ENCODE assay signal across 1 cellular context in the genomic region with DNA sequence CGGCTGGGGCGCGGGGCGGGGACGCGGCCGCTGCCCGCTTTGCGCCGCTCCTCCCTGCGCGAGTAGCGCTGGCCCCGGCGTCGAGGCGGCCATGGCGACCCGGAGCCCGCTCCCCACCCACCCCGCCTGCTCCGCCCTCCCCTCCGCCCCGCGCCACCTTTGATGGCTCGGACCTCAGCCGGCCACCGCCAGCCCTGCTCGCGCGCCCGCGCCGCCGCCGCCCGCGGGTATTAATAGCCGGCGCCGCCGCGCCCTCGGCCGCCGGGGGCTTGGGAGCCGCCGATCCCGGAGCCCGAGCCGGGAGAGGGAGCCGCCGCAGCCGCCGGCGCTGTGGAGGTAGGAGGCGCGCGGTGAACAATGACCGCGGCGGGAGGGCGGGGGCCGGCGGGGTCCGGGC.
A peak's percentile ranks its signal among the peaks of the same experiment; 100 is the strongest.
TF ChIP-seq lines count a peak whose summit lies in the region.

No MANE protein-coding gene starts in this region.

TF ChIP-seq in HepG2, 621 proteins besides CTCF, POLR2A, EP300 and RAD21 (continues in another document):
- TF ChIP-seq MIXL1 (CRISPR knock-in tag; IDR thresholded peaks at IDR 0.05) (no peak), NFIC (IDR thresholded peaks at IDR 0.05; ENCODE audit: low read length) (no peak), ATF1 (CRISPR knock-in tag; IDR thresholded peaks at IDR 0.05) (no peak), SP5 (CRISPR knock-in tag; IDR thresholded peaks at IDR 0.05; ENCODE audit: borderline replicate concordance, low read depth) (no peak), HNRNPLL (IDR thresholded peaks at IDR 0.05; ENCODE audit: low read depth, low read length, poor library complexity, severe bottlenecking) (peak; percentile 96), RBFOX2 (IDR thresholded peaks at IDR 0.05; ENCODE audit: low read depth, low read length) (peak; percentile 63; the same call in 1 of the 2 replicates), YY1 (IDR thresholded peaks at IDR 0.05; ENCODE audit: insufficient read depth, insufficient replicate concordance, low read depth, low read length) (no peak), HOXA7 (CRISPR knock-in tag; IDR thresholded peaks at IDR 0.05) (no peak), POLR2G (IDR thresholded peaks at IDR 0.05; ENCODE audit: low read depth, low read length) (0 out of 2 replicates have a peak, but pooled peaks have one; percentile 20), TARDBP (CRISPR knock-in tag; IDR thresholded peaks at IDR 0.05) (no peak), IKZF4 (CRISPR knock-in tag; IDR thresholded peaks at IDR 0.05; ENCODE audit: borderline replicate concordance, low read depth, not compliant biosample characterization) (no peak), RARG (CRISPR knock-in tag; IDR thresholded peaks at IDR 0.05; ENCODE audit: low read depth) (no peak), SMARCE1 (IDR thresholded peaks at IDR 0.05; ENCODE audit: borderline replicate concordance) (no peak), ZNF207 (IDR thresholded peaks at IDR 0.05; ENCODE audit: borderline replicate concordance) (no peak), ZNF136 (CRISPR knock-in tag; IDR thresholded peaks at IDR 0.05; ENCODE audit: low read depth) (no peak), NR2F1 (CRISPR knock-in tag; IDR thresholded peaks at IDR 0.05) (no peak), ZNF572 (CRISPR knock-in tag; IDR thresholded peaks at IDR 0.05) (no peak), ZFYVE20 (CRISPR knock-in tag; IDR thresholded peaks at IDR 0.05; ENCODE audit: borderline replicate concordance, low read depth) (no peak), TAF1 (CRISPR knock-in tag; IDR thresholded peaks at IDR 0.05) (no peak), TAF15 (IDR thresholded peaks at IDR 0.05; ENCODE audit: low read depth, low read length, poor library complexity, severe bottlenecking) (peak; percentile 22), PITX1 (CRISPR knock-in tag; IDR thresholded peaks at IDR 0.05) (no peak), NFYB (CRISPR knock-in tag; IDR thresholded peaks at IDR 0.05) (no peak), KLF12 (CRISPR knock-in tag; IDR thresholded peaks at IDR 0.05; ENCODE audit: borderline replicate concordance) (peak; percentile 1; the same call in 1 of the 2 replicates)
- TF ChIP-seq, protein P1, sequence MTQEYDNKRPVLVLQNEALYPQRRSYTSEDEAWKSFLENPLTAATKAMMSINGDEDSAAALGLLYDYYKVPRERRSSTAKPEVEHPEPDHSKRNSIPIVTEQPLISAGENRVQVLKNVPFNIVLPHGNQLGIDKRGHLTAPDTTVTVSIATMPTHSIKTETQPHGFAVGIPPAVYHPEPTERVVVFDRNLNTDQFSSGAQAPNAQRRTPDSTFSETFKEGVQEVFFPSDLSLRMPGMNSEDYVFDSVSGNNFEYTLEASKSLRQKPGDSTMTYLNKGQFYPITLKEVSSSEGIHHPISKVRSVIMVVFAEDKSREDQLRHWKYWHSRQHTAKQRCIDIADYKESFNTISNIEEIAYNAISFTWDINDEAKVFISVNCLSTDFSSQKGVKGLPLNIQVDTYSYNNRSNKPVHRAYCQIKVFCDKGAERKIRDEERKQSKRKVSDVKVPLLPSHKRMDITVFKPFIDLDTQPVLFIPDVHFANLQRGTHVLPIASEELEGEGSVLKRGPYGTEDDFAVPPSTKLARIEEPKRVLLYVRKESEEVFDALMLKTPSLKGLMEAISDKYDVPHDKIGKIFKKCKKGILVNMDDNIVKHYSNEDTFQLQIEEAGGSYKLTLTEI (CRISPR knock-in tag; conservative IDR thresholded peaks at IDR 0.05): no peak
- TF ChIP-seq, protein P2, sequence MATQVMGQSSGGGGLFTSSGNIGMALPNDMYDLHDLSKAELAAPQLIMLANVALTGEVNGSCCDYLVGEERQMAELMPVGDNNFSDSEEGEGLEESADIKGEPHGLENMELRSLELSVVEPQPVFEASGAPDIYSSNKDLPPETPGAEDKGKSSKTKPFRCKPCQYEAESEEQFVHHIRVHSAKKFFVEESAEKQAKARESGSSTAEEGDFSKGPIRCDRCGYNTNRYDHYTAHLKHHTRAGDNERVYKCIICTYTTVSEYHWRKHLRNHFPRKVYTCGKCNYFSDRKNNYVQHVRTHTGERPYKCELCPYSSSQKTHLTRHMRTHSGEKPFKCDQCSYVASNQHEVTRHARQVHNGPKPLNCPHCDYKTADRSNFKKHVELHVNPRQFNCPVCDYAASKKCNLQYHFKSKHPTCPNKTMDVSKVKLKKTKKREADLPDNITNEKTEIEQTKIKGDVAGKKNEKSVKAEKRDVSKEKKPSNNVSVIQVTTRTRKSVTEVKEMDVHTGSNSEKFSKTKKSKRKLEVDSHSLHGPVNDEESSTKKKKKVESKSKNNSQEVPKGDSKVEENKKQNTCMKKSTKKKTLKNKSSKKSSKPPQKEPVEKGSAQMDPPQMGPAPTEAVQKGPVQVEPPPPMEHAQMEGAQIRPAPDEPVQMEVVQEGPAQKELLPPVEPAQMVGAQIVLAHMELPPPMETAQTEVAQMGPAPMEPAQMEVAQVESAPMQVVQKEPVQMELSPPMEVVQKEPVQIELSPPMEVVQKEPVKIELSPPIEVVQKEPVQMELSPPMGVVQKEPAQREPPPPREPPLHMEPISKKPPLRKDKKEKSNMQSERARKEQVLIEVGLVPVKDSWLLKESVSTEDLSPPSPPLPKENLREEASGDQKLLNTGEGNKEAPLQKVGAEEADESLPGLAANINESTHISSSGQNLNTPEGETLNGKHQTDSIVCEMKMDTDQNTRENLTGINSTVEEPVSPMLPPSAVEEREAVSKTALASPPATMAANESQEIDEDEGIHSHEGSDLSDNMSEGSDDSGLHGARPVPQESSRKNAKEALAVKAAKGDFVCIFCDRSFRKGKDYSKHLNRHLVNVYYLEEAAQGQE (IDR thresholded peaks at IDR 0.05; ENCODE audit: borderline replicate concordance in 1 of 2, low read depth in 1 of 2, low read length in 2 of 2): no peak
- TF ChIP-seq, protein P3, sequence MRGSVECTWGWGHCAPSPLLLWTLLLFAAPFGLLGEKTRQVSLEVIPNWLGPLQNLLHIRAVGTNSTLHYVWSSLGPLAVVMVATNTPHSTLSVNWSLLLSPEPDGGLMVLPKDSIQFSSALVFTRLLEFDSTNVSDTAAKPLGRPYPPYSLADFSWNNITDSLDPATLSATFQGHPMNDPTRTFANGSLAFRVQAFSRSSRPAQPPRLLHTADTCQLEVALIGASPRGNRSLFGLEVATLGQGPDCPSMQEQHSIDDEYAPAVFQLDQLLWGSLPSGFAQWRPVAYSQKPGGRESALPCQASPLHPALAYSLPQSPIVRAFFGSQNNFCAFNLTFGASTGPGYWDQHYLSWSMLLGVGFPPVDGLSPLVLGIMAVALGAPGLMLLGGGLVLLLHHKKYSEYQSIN (CRISPR knock-in tag; IDR thresholded peaks at IDR 0.05; ENCODE audit: borderline replicate concordance): no peak
- TF ChIP-seq, protein P4, sequence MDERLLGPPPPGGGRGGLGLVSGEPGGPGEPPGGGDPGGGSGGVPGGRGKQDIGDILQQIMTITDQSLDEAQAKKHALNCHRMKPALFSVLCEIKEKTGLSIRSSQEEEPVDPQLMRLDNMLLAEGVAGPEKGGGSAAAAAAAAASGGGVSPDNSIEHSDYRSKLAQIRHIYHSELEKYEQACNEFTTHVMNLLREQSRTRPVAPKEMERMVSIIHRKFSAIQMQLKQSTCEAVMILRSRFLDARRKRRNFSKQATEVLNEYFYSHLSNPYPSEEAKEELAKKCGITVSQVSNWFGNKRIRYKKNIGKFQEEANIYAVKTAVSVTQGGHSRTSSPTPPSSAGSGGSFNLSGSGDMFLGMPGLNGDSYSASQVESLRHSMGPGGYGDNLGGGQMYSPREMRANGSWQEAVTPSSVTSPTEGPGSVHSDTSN (CRISPR knock-in tag; IDR thresholded peaks at IDR 0.05): no peak
- TF ChIP-seq, protein P5, sequence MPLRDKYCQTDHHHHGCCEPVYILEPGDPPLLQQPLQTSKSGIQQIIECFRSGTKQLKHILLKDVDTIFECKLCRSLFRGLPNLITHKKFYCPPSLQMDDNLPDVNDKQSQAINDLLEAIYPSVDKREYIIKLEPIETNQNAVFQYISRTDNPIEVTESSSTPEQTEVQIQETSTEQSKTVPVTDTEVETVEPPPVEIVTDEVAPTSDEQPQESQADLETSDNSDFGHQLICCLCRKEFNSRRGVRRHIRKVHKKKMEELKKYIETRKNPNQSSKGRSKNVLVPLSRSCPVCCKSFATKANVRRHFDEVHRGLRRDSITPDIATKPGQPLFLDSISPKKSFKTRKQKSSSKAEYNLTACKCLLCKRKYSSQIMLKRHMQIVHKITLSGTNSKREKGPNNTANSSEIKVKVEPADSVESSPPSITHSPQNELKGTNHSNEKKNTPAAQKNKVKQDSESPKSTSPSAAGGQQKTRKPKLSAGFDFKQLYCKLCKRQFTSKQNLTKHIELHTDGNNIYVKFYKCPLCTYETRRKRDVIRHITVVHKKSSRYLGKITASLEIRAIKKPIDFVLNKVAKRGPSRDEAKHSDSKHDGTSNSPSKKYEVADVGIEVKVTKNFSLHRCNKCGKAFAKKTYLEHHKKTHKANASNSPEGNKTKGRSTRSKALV (CRISPR knock-in tag; IDR thresholded peaks at IDR 0.05): 0 out of 2 replicates have a peak, but pooled peaks have one; percentile 1
- TF ChIP-seq, protein P6, sequence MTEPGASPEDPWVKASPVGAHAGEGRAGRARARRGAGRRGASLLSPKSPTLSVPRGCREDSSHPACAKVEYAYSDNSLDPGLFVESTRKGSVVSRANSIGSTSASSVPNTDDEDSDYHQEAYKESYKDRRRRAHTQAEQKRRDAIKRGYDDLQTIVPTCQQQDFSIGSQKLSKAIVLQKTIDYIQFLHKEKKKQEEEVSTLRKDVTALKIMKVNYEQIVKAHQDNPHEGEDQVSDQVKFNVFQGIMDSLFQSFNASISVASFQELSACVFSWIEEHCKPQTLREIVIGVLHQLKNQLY (CRISPR knock-in tag; IDR thresholded peaks at IDR 0.05): no peak
- TF ChIP-seq, protein P7, sequence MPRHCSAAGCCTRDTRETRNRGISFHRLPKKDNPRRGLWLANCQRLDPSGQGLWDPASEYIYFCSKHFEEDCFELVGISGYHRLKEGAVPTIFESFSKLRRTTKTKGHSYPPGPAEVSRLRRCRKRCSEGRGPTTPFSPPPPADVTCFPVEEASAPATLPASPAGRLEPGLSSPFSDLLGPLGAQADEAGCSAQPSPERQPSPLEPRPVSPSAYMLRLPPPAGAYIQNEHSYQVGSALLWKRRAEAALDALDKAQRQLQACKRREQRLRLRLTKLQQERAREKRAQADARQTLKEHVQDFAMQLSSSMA (CRISPR knock-in tag; IDR thresholded peaks at IDR 0.05): no peak
- TF ChIP-seq, protein P8, sequence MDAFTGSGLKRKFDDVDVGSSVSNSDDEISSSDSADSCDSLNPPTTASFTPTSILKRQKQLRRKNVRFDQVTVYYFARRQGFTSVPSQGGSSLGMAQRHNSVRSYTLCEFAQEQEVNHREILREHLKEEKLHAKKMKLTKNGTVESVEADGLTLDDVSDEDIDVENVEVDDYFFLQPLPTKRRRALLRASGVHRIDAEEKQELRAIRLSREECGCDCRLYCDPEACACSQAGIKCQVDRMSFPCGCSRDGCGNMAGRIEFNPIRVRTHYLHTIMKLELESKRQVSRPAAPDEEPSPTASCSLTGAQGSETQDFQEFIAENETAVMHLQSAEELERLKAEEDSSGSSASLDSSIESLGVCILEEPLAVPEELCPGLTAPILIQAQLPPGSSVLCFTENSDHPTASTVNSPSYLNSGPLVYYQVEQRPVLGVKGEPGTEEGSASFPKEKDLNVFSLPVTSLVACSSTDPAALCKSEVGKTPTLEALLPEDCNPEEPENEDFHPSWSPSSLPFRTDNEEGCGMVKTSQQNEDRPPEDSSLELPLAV (CRISPR knock-in tag; conservative IDR thresholded peaks at IDR 0.05; ENCODE audit: low read depth): no peak
- TF ChIP-seq, protein P9, sequence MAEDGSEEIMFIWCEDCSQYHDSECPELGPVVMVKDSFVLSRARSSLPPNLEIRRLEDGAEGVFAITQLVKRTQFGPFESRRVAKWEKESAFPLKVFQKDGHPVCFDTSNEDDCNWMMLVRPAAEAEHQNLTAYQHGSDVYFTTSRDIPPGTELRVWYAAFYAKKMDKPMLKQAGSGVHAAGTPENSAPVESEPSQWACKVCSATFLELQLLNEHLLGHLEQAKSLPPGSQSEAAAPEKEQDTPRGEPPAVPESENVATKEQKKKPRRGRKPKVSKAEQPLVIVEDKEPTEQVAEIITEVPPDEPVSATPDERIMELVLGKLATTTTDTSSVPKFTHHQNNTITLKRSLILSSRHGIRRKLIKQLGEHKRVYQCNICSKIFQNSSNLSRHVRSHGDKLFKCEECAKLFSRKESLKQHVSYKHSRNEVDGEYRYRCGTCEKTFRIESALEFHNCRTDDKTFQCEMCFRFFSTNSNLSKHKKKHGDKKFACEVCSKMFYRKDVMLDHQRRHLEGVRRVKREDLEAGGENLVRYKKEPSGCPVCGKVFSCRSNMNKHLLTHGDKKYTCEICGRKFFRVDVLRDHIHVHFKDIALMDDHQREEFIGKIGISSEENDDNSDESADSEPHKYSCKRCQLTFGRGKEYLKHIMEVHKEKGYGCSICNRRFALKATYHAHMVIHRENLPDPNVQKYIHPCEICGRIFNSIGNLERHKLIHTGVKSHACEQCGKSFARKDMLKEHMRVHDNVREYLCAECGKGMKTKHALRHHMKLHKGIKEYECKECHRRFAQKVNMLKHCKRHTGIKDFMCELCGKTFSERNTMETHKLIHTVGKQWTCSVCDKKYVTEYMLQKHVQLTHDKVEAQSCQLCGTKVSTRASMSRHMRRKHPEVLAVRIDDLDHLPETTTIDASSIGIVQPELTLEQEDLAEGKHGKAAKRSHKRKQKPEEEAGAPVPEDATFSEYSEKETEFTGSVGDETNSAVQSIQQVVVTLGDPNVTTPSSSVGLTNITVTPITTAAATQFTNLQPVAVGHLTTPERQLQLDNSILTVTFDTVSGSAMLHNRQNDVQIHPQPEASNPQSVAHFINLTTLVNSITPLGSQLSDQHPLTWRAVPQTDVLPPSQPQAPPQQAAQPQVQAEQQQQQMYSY (CRISPR knock-in tag; IDR thresholded peaks at IDR 0.05): peak; percentile 43; the same call in 1 of the 2 replicates
- TF ChIP-seq, protein P10, sequence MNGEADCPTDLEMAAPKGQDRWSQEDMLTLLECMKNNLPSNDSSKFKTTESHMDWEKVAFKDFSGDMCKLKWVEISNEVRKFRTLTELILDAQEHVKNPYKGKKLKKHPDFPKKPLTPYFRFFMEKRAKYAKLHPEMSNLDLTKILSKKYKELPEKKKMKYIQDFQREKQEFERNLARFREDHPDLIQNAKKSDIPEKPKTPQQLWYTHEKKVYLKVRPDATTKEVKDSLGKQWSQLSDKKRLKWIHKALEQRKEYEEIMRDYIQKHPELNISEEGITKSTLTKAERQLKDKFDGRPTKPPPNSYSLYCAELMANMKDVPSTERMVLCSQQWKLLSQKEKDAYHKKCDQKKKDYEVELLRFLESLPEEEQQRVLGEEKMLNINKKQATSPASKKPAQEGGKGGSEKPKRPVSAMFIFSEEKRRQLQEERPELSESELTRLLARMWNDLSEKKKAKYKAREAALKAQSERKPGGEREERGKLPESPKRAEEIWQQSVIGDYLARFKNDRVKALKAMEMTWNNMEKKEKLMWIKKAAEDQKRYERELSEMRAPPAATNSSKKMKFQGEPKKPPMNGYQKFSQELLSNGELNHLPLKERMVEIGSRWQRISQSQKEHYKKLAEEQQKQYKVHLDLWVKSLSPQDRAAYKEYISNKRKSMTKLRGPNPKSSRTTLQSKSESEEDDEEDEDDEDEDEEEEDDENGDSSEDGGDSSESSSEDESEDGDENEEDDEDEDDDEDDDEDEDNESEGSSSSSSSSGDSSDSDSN (CRISPR knock-in tag; IDR thresholded peaks at IDR 0.05): no peak
- TF ChIP-seq, protein P11, sequence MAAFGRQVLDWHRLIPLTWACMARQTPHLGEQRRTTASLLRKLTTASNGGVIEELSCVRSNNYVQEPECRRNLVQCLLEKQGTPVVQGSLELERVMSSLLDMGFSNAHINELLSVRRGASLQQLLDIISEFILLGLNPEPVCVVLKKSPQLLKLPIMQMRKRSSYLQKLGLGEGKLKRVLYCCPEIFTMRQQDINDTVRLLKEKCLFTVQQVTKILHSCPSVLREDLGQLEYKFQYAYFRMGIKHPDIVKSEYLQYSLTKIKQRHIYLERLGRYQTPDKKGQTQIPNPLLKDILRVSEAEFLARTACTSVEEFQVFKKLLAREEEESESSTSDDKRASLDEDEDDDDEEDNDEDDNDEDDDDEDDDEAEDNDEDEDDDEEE (CRISPR knock-in tag; IDR thresholded peaks at IDR 0.05): no peak
